Comparison of ENCODE assay signal across 1 cellular context in the genomic region with DNA sequence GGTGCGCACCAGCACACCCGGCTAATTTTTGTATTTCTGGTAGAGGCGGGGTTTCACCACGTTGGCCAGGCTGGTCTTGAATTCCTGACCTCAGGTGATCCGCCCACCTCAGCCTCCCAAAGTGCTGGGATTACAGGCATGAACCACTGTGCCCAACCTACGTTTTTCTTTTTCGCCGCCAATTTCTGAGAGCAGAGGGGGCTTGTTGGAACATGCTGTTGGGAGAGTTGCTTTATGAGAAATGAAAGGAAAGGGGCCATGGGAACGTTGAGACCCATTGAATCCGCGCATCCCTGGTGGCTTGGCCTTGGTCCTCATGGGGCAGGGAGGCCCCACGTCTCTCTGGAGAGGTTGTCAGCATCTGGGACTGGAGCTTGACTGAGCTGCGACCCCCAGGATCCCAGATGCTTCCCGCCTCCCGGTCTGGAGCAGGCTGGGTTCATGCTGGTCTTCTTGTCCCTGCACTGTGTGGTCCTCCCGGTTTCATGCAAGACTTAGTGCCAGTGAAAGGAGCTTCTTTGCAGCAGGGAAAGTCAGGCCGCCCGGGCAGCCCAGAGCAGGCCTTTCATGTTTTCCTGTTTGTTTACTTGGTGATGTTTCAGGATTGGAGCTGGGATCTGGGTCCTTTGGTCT.
TF ChIP-seq lines count a peak whose summit lies in the region.

No MANE protein-coding gene starts in this region.

TF ChIP-seq in IMR-90, 13 proteins besides CTCF, POLR2A, EP300 and RAD21:
- no peak for TF ChIP-seq NFE2L2 (IDR thresholded peaks at IDR 0.05; ENCODE audit: low read depth, low read length)
- TF ChIP-seq RCOR1 (IDR thresholded peaks at IDR 0.05; ENCODE audit: insufficient replicate concordance, low read length), result no peak
- TF ChIP-seq RFX5 (IDR thresholded peaks at IDR 0.05; ENCODE audit: low read depth, low read length), result no peak
- TF ChIP-seq CHD1 (IDR thresholded peaks at IDR 0.05; ENCODE audit: low read depth, low read length), result no peak
- TF ChIP-seq FOS (IDR thresholded peaks at IDR 0.05; ENCODE audit: low read depth, low read length), result no peak
- TF ChIP-seq BHLHE40 (IDR thresholded peaks at IDR 0.05; ENCODE audit: low read depth, low read length), result no peak
- no peak for TF ChIP-seq MAZ (IDR thresholded peaks at IDR 0.05; ENCODE audit: borderline replicate concordance, low read depth, low read length)
- TF ChIP-seq, protein P1, sequence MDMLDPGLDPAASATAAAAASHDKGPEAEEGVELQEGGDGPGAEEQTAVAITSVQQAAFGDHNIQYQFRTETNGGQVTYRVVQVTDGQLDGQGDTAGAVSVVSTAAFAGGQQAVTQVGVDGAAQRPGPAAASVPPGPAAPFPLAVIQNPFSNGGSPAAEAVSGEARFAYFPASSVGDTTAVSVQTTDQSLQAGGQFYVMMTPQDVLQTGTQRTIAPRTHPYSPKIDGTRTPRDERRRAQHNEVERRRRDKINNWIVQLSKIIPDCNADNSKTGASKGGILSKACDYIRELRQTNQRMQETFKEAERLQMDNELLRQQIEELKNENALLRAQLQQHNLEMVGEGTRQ (IDR thresholded peaks at IDR 0.05; ENCODE audit: low read depth, low read length), result no peak
- no peak for TF ChIP-seq CEBPB (IDR thresholded peaks at IDR 0.05; ENCODE audit: low read depth, low read length)
- TF ChIP-seq MXI1 (IDR thresholded peaks at IDR 0.05; ENCODE audit: borderline replicate concordance, low read depth, low read length), result no peak
- TF ChIP-seq SMC3 (IDR thresholded peaks at IDR 0.05; ENCODE audit: low read depth, low read length), result no peak
- TF ChIP-seq ELK1 (IDR thresholded peaks at IDR 0.05; ENCODE audit: borderline replicate concordance, low read depth, low read length), result no peak
- no peak for TF ChIP-seq MAFK (IDR thresholded peaks at IDR 0.05; ENCODE audit: low read depth, low read length)
